ENCODE assay signal across 15 cellular contexts in the genomic region with DNA sequence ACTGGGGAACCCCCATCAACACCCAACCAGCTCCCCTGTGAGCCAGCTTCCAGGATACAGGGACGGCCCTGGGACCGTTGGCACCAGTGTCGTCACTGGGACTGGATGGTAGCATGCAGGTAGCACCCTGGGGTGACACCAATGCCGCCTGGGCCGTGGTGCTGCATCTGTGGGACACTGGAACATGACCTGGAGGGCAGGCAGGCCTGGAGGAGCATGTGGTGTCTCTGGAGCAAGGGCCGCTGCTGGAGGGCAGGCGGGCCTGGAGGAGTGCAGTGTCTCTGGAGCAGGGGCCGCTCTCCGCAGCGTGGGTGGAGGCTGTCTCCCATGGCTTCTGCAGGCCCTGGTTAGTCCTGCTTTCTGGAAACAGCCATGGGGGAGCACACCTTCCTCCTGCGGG. TPM values are rescaled to one million over a fixed set of nuclear protein-coding genes. Genes with fewer than 3 reads are reported as not detected.
A peak's percentile ranks its signal among the peaks of the same experiment; 100 is the strongest.
DNase-seq lines count a peak whose midpoint lies in the region; TF ChIP-seq lines count a peak whose summit lies in the region.
"Had no signal": no experiment of that assay in that cellular context is flagged by ENCODE, and none has a peak within 500 bp of the region (broad histone marks: within the 10 kb centered on the region; RNA-seq: fewer than 3 reads in every experiment).

No MANE protein-coding gene starts in this region.

- no peak for TF ChIP-seq EP300 in ovary (IDR thresholded peaks at IDR 0.05)

- no peak for TF ChIP-seq CTCF in WERI-Rb-1 (IDR thresholded peaks at IDR 0.05; ENCODE audit: low read depth, low read length)
- TF ChIP-seq CTCF in ovary (IDR thresholded peaks at IDR 0.05): no peak
- no peak for TF ChIP-seq CTCF in GM10266 (IDR thresholded peaks at IDR 0.05; ENCODE audit: control insufficient read depth, insufficient read depth, low read depth, missing control alignments)

- TF ChIP-seq POLR2A in ovary (IDR thresholded peaks at IDR 0.05): no peak

- H3K4me1 ChIP-seq in ovary (ENCODE audit: insufficient read depth): peaks cover 3% of the 10 kb centered on the region

- H3K27me3 ChIP-seq in WERI-Rb-1 (ENCODE audit: insufficient read depth, low read depth, severe bottlenecking): no peaks in the 10 kb centered on the region
- H3K27me3 ChIP-seq in ovary: no peaks in the 10 kb centered on the region

- H3K27ac ChIP-seq in WERI-Rb-1 (no peak overlapping the region), ovary (no peak overlapping the region)

- WGBS in ovary, 3 donors: 81 to 94% (median 88%) methylated on average over 11 of the region's 11 CpGs

- H3K9me3 ChIP-seq in WERI-Rb-1 (ENCODE audit: severe bottlenecking) (no peaks in the 10 kb centered on the region), ovary (no peaks in the 10 kb centered on the region)

- H3K36me3 ChIP-seq in WERI-Rb-1: peaks cover 52% of the 10 kb centered on the region
- H3K36me3 ChIP-seq in ovary: no peaks in the 10 kb centered on the region

- peak; percentile 17 for DNase-seq in D341Med (ENCODE audit: low spot score)
- peak; percentile 9 for DNase-seq in WERI-Rb-1
- DNase-seq in cardiac septum (ENCODE audit: low spot score): peak; percentile 68
- peak in 4 of 5 donors; percentile 5 to 16 (median 8) for DNase-seq in ovary
- no peak for DNase-seq in GM10266 (ENCODE audit: extremely low spot score)
- DNase-seq in dedifferentiated amniotic fluid mesenchymal stem cell (ENCODE audit: extremely low spot score): no peak
- DNase-seq in iPS-NIHi11 (ENCODE audit: low spot score): no peak
- no peak for DNase-seq in DMS153 treated with DMSO at 0.1 percent for 48 hours (lab: John Stamatoyannopoulos, UW; ENCODE audit: unreplicated experiment)
- DNase-seq: activated CD8-positive, alpha-beta T cell treated with anti-CD3 and anti-CD28 coated beads for 36 hours; dermis blood vessel endothelial cell; EL; KBM-7; NCI-H1694 treated with DMSO at 0.1 percent for 48 hours; NCI-H69; T-helper 9 cell had no signal

- intact Hi-C loops in cardiac septum (cut with DNase I) (no loop called here), ovary (cut with DNase I) (no loop called here)

- H3K4me3 ChIP-seq in WERI-Rb-1 (ENCODE audit: low read depth, low read length): no peak overlapping the region
- no peak overlapping the region for H3K4me3 ChIP-seq in ovary

RNA-seq across cellular contexts. Expression of a gene that starts 13.1 kb away (rescaled TPM):
- 14.7 TPM for total RNA-seq in cardiac septum
- total RNA-seq in ovary: 10 to 100 TPM; 13.0 to 28.2 (median 25.3) TPM
- 10 to 100 TPM; 18.7 to 57.1 TPM for polyA plus RNA-seq in ovary

Comparison
In these comparisons a context has a peak if more than half of its experiments do, and no peak if none do; other contexts are left out.
1. DNase-seq: peak in D341Med (single experiment), WERI-Rb-1 (single experiment), cardiac septum (single experiment) and ovary (4 of 5); none in GM10266 (single experiment), dedifferentiated amniotic fluid mesenchymal stem cell (single experiment), iPS-NIHi11 (single experiment) and DMS153 treated with DMSO at 0.1 percent for 48 hours (single experiment).